In the genomic region with DNA sequence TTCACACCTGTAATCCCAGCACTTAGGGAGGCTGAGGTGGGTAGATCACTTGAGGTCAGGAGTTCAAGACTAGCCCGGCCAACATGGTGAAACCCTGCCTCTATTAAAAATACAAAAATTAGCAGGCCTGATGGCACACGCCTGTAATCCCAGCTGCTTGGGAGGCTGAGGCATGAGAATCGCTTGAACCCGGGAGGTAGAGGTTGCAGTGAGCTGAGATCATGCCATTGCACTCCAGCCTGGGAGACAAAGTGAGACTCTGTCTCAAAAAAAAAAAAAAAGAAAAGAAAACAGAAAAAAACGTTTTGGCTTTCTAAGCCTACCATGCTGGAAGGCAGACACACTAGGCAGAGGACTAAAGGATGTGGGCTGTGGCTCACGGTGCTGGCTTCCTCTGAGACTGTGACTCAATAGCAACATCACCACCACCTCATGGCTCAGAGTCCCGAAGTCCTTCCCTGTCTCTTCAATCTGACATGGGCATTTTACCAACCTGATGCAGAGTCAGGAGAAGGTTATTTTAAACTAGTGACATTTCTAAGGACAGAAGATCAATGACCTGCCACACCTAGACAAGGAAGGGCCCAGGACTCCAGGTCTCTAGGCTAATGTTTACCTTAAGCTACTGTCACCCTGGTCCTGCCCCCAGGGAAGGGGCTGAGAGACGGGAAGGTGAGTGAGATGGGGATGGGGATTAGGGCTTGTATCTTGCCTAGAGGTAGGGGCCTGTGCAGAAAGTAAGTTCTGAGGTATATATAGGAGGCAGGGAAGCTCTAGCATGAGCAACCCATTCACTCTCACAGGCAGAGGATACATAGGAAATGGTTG, we compare ENCODE assay signal across 1 cellular context.
A peak's percentile ranks its signal among the peaks of the same experiment; 100 is the strongest.
TF ChIP-seq lines count a peak whose summit lies in the region.

No MANE protein-coding gene starts in this region.

TF ChIP-seq in GM12878, 131 proteins besides CTCF, POLR2A, EP300 and RAD21 (continued from another document):
- TF ChIP-seq FOXM1 (IDR thresholded peaks at IDR 0.05; ENCODE audit: low read depth, low read length) (no peak), NBN (IDR thresholded peaks at IDR 0.05) (0 out of 2 replicates have a peak, but pooled peaks have one; percentile 30), RUNX3 (IDR thresholded peaks at IDR 0.05; ENCODE audit: low read length) (peak; percentile 78), TCF7 (IDR thresholded peaks at IDR 0.05; ENCODE audit: borderline replicate concordance) (no peak), YBX1 (IDR thresholded peaks at IDR 0.05) (no peak), SIX5 (IDR thresholded peaks at IDR 0.05; ENCODE audit: low read depth, low read length, severe bottlenecking) (no peak)
- TF ChIP-seq, protein P1, sequence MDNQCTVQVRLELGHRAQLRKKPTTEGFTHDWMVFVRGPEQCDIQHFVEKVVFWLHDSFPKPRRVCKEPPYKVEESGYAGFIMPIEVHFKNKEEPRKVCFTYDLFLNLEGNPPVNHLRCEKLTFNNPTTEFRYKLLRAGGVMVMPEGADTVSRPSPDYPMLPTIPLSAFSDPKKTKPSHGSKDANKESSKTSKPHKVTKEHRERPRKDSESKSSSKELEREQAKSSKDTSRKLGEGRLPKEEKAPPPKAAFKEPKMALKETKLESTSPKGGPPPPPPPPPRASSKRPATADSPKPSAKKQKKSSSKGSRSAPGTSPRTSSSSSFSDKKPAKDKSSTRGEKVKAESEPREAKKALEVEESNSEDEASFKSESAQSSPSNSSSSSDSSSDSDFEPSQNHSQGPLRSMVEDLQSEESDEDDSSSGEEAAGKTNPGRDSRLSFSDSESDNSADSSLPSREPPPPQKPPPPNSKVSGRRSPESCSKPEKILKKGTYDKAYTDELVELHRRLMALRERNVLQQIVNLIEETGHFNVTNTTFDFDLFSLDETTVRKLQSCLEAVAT (IDR thresholded peaks at IDR 0.05) = peak; percentile 37; the same call in 1 of the 2 replicates
- TF ChIP-seq, protein P2, sequence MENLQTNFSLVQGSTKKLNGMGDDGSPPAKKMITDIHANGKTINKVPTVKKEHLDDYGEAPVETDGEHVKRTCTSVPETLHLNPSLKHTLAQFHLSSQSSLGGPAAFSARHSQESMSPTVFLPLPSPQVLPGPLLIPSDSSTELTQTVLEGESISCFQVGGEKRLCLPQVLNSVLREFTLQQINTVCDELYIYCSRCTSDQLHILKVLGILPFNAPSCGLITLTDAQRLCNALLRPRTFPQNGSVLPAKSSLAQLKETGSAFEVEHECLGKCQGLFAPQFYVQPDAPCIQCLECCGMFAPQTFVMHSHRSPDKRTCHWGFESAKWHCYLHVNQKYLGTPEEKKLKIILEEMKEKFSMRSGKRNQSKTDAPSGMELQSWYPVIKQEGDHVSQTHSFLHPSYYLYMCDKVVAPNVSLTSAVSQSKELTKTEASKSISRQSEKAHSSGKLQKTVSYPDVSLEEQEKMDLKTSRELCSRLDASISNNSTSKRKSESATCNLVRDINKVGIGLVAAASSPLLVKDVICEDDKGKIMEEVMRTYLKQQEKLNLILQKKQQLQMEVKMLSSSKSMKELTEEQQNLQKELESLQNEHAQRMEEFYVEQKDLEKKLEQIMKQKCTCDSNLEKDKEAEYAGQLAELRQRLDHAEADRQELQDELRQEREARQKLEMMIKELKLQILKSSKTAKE (IDR thresholded peaks at IDR 0.05; ENCODE audit: low read depth, poor library complexity, severe bottlenecking) = no peak
- TF ChIP-seq, protein P3, sequence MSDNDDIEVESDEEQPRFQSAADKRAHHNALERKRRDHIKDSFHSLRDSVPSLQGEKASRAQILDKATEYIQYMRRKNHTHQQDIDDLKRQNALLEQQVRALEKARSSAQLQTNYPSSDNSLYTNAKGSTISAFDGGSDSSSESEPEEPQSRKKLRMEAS (IDR thresholded peaks at IDR 0.05; ENCODE audit: low read depth, low read length) = 0 out of 2 replicates have a peak, but pooled peaks have one; percentile 48
- TF ChIP-seq, protein P4, sequence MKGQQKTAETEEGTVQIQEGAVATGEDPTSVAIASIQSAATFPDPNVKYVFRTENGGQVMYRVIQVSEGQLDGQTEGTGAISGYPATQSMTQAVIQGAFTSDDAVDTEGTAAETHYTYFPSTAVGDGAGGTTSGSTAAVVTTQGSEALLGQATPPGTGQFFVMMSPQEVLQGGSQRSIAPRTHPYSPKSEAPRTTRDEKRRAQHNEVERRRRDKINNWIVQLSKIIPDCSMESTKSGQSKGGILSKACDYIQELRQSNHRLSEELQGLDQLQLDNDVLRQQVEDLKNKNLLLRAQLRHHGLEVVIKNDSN (IDR thresholded peaks at IDR 0.05; ENCODE audit: borderline replicate concordance, extremely low read length, insufficient read depth, low read depth, low read length) = no peak
